Comparison of ENCODE assay signal across 34 cellular contexts in genomic region chr11:45615182-45615792, GRCh38. TPM values are rescaled to one million over a fixed set of nuclear protein-coding genes. Genes with fewer than 3 reads are reported as not detected.
"Had no signal": no experiment of that assay in that cellular context is flagged by ENCODE, and none has a peak within 500 bp of the region (broad histone marks: within the 10 kb centered on the region; RNA-seq: fewer than 3 reads in every experiment).

No MANE protein-coding gene starts in this region.

- H3K36me3 Mint-ChIP-seq: activated naive CD8-positive, alpha-beta T cell; brain; natural killer cell treated with Interleukin-12 subunit alpha and Interleukin-12 subunit beta and Interleukin-15 and Interleukin-18, amount 100 ng/mL, for 72 hours had no signal

- H3K9me3 Mint-ChIP-seq: activated CD8-positive, alpha-beta T cell treated with anti-CD3 and anti-CD28 coated beads for 36 hours; natural killer cell treated with Interleukin-12 subunit alpha and Interleukin-12 subunit beta and Interleukin-15 and Interleukin-18, amount 100 ng/mL, for 72 hours had no signal

- H3K27me3 ChIP-seq: adrenal gland, cardiac muscle cell, colonic mucosa, upper lobe of left lung had no signal

- H3K4me3 ChIP-seq: adrenal gland, cardiac muscle cell, colonic mucosa, gastroesophageal sphincter, lung, mucosa of descending colon, prostate gland, skin epidermis, thoracic aorta, upper lobe of left lung had no signal

- H3K4me3 Mint-ChIP-seq: activated B cell treated with CpG ODN at 0.5 μM for 24 hours; activated CD8-positive, alpha-beta T cell treated with anti-CD3 and anti-CD28 coated beads for 36 hours; activated naive CD8-positive, alpha-beta T cell; activated T-cell treated with anti-CD3 and anti-CD28 coated beads, Interleukin-2, amount 50 U/mL, for 72 hours; brain; natural killer cell treated with Interleukin-12 subunit alpha and Interleukin-12 subunit beta and Interleukin-15 and Interleukin-18, amount 100 ng/mL, for 72 hours; stimulated activated naive CD8-positive, alpha-beta T cell treated with anti-CD3 and anti-CD28 coated beads, Interleukin-15, Interleukin-2, amounts not matched to agents 100 ng/mL and 50 ng/mL, for 24 hours had no signal

- DNase-seq: activated B cell treated with CpG ODN at 0.5 μM for 24 hours; activated CD4-positive, alpha-beta T cell treated with anti-CD3 and anti-CD28 coated beads, Interleukin-2, amount 50 U/mL, for 1 hour; activated CD8-positive, alpha-beta T cell treated with anti-CD3 and anti-CD28 coated beads for 36 hours; activated effector memory CD4-positive, alpha-beta T cell treated with Interleukin-2 at 50 U/mL for 16 hours; activated naive CD4-positive, alpha-beta T cell treated with Interleukin-2 at 50 U/mL for 16 hours; activated T-cell treated with anti-CD3 and anti-CD28 coated beads for 4 hours; activated T-cell treated with anti-CD3 and anti-CD28 coated beads, Interleukin-2, amount 50 U/mL, for 72 hours; adrenal gland; aorta; cerebellar nuclear complex; colonic mucosa; effector CD8-positive, alpha-beta T cell; erythroblast; head of caudate nucleus; hippocampal formation; kidney glomerular epithelial cell; mucosa of descending colon; retina; stimulated activated CD4-positive, alpha-beta T cell treated with anti-CD3 and anti-CD28 coated beads, Interleukin-12 subunit alpha, Interleukin-12 subunit beta, amount 100 ng/mL, for 4 hours; stimulated activated CD4-positive, alpha-beta T cell treated with anti-CD3 and anti-CD28 coated beads, Interleukin-4, amount 100 ng/mL, for 1 hour; T-helper 2 cell; upper lobe of left lung had no signal

- H3K27ac Mint-ChIP-seq: activated B cell treated with CpG ODN at 0.5 μM for 24 hours; activated CD8-positive, alpha-beta T cell treated with anti-CD3 and anti-CD28 coated beads for 36 hours; activated naive CD8-positive, alpha-beta T cell; activated T-cell treated with anti-CD3 and anti-CD28 coated beads, Interleukin-2, amount 50 U/mL, for 72 hours; brain; natural killer cell treated with Interleukin-12 subunit alpha and Interleukin-12 subunit beta and Interleukin-15 and Interleukin-18, amount 100 ng/mL, for 72 hours; stimulated activated naive CD8-positive, alpha-beta T cell treated with anti-CD3 and anti-CD28 coated beads, Interleukin-15, Interleukin-2, amounts not matched to agents 100 ng/mL and 50 ng/mL, for 24 hours had no signal

- H3K4me1 ChIP-seq: adrenal gland, colonic mucosa, gastroesophageal sphincter, prostate gland had no signal

- H3K4me1 Mint-ChIP-seq: activated B cell treated with CpG ODN at 0.5 μM for 24 hours had no signal

- H3K27ac ChIP-seq: adrenal gland, cardiac muscle cell, colonic mucosa, gastroesophageal sphincter, prostate gland, skin epidermis, thoracic aorta, upper lobe of left lung had no signal

- H3K36me3 ChIP-seq: adrenal gland, cardiac muscle cell, colonic mucosa, gastroesophageal sphincter, prostate gland, thoracic aorta, upper lobe of left lung had no signal

- H3K9me3 ChIP-seq: adrenal gland, colonic mucosa, mucosa of descending colon, prostate gland, thoracic aorta had no signal

- ATAC-seq: activated CD8-positive, alpha-beta T cell treated with anti-CD3 and anti-CD28 coated beads for 36 hours; activated T-cell treated with anti-CD3 and anti-CD28 coated beads, Interleukin-2, amount 50 U/mL, for 72 hours; gastroesophageal sphincter; left lobe of liver; mucosa of descending colon; natural killer cell treated with Interleukin-12 subunit alpha and Interleukin-12 subunit beta and Interleukin-15 and Interleukin-18, amount 100 ng/mL, for 72 hours; sciatic nerve had no signal

RNA-seq across cellular contexts. Expression of gene CHST1, which starts 50.1 kb away (rescaled TPM):
- total RNA-seq: activated B cell treated with CpG ODN at 0.5 μM for 24 hours; activated CD8-positive, alpha-beta T cell treated with anti-CD3 and anti-CD28 coated beads for 36 hours; natural killer cell treated with Interleukin-12 subunit alpha and Interleukin-12 subunit beta and Interleukin-15 and Interleukin-18, amount 100 ng/mL, for 72 hours had no signal
